16 cellular contexts compared by ENCODE assay signal in genomic region chr22:42893366-42894150, GRCh38. TPM values are rescaled to one million over a fixed set of nuclear protein-coding genes. Genes with fewer than 3 reads are reported as not detected.
A peak's percentile ranks its signal among the peaks of the same experiment; 100 is the strongest.
DNase-seq lines count a peak whose midpoint lies in the region; ATAC-seq and TF ChIP-seq lines count a peak whose summit lies in the region.
"Had no signal": no experiment of that assay in that cellular context is flagged by ENCODE, and none has a peak within 500 bp of the region (broad histone marks: within the 10 kb centered on the region; RNA-seq: fewer than 3 reads in every experiment).

No MANE protein-coding gene starts in this region.

- WGBS in psoas muscle, 3 donors, result 88 to 91% (median 88%) methylated on average over 25 of the region's 25 CpGs

- H3K4me3 ChIP-seq in psoas muscle (no peak overlapping the region), WERI-Rb-1 (ENCODE audit: low read depth, low read length) (no peak overlapping the region)

- no peaks in the 10 kb centered on the region for H3K9me3 ChIP-seq in psoas muscle
- H3K9me3 ChIP-seq in WERI-Rb-1 (ENCODE audit: severe bottlenecking), result no peaks in the 10 kb centered on the region

- TF ChIP-seq CTCF in RWPE1 (conservative IDR thresholded peaks at IDR 0.05; ENCODE audit: low read depth) (no peak), psoas muscle (IDR thresholded peaks at IDR 0.05) (no peak), WERI-Rb-1 (IDR thresholded peaks at IDR 0.05; ENCODE audit: low read depth, low read length) (no peak), osteocyte (IDR thresholded peaks at IDR 0.05) (no peak)

- H3K27me3 ChIP-seq in psoas muscle (ENCODE audit: insufficient read depth in 3 of 3, low read length in 2 of 3) (no peaks in the 10 kb centered on the region), WERI-Rb-1 (ENCODE audit: insufficient read depth, low read depth, severe bottlenecking) (no peaks in the 10 kb centered on the region)

- H3K4me1 ChIP-seq in psoas muscle, result peaks cover 45% of the 10 kb centered on the region

- peaks cover 11% of the 10 kb centered on the region for H3K36me3 Mint-ChIP-seq in activated CD4-positive, alpha-beta T cell treated with anti-CD3 and anti-CD28 coated beads for 36 hours (ENCODE audit: low read depth)
- H3K36me3 Mint-ChIP-seq in dendritic cell treated with granulocyte-macrophage colony-stimulating factor and Interleukin-4, amounts not matched to agents 40 ng/mL and 50 ng/mL, for 4 days (ENCODE audit: low read depth), result peaks cover 38% of the 10 kb centered on the region
- peaks cover 13% of the 10 kb centered on the region for H3K36me3 Mint-ChIP-seq in osteocyte (ENCODE audit: unreplicated experiment)

- H3K36me3 ChIP-seq in psoas muscle (ENCODE audit: insufficient read depth in 1 of 2, low read depth in 1 of 2), result peaks cover 0 to 21% of the 10 kb centered on the region in 2 donors
- H3K36me3 ChIP-seq in WERI-Rb-1, result peaks cover 20% of the 10 kb centered on the region

- POLR2A ChIA-PET in activated CD4-positive, alpha-beta T cell treated with anti-CD3 and anti-CD28 coated beads for 36 hours (lab: Charles Lee), result interaction anchor here (0.7 kb wide), 1 partner anchor 86 kb away, joined by 4 read pairs; no protein-coding TSS in a partner anchor
- POLR2A ChIA-PET in RWPE1 (lab: Yijun Ruan, JAX; ENCODE audit: low non-redundant PET), result no interaction called here

- peak overlapping the region; percentile 26; the same call in 1 of the 2 replicates for H3K27ac ChIP-seq in RWPE1
- peak overlapping the region; percentile 92 for H3K27ac ChIP-seq in psoas muscle
- no peak overlapping the region for H3K27ac ChIP-seq in WERI-Rb-1
- H3K27ac ChIP-seq: 22Rv1 had no signal

- H3K4me1 Mint-ChIP-seq in activated CD4-positive, alpha-beta T cell treated with anti-CD3 and anti-CD28 coated beads for 36 hours, result peaks cover 46% of the 10 kb centered on the region
- peaks cover 93% of the 10 kb centered on the region for H3K4me1 Mint-ChIP-seq in dendritic cell treated with granulocyte-macrophage colony-stimulating factor and Interleukin-4, amounts not matched to agents 40 ng/mL and 50 ng/mL, for 4 days (ENCODE audit: low read depth)
- no peaks in the 10 kb centered on the region for H3K4me1 Mint-ChIP-seq in osteocyte (ENCODE audit: unreplicated experiment)

- ATAC-seq in activated CD4-positive, alpha-beta T cell treated with anti-CD3 and anti-CD28 coated beads for 36 hours, result no peak
- ATAC-seq in psoas muscle, result no peak

- intact Hi-C loops in activated CD4-positive, alpha-beta T cell treated with anti-CD3 and anti-CD28 coated beads for 36 hours (cut with DNase I, micrococcal nuclease), result no loop called here
- intact Hi-C loops in dendritic cell treated with granulocyte-macrophage colony-stimulating factor and Interleukin-4, amounts not matched to agents 40 ng/mL and 50 ng/mL, for 4 days (cut with micrococcal nuclease), result no loop called here
- intact Hi-C loops in psoas muscle (cut with DNase I), result no loop called here

- no peaks in the 10 kb centered on the region for H3K27me3 Mint-ChIP-seq in activated CD4-positive, alpha-beta T cell treated with anti-CD3 and anti-CD28 coated beads for 36 hours
- H3K27me3 Mint-ChIP-seq in dendritic cell treated with granulocyte-macrophage colony-stimulating factor and Interleukin-4, amounts not matched to agents 40 ng/mL and 50 ng/mL, for 4 days, result no peaks in the 10 kb centered on the region
- H3K27me3 Mint-ChIP-seq in osteocyte (ENCODE audit: unreplicated experiment), result no peaks in the 10 kb centered on the region
- H3K27me3 Mint-ChIP-seq: stimulated activated naive CD8-positive, alpha-beta T cell treated with anti-CD3 and anti-CD28 coated beads, Interleukin-15, Interleukin-2, amounts not matched to agents 100 ng/mL and 50 ng/mL, for 24 hours had no signal

- CTCF ChIA-PET in activated CD4-positive, alpha-beta T cell treated with anti-CD3 and anti-CD28 coated beads for 36 hours (lab: Charles Lee), result interaction anchor here (0.6 to 1.6 kb wide), 5 partner anchors 10 to 158 kb away, joined by 3 to 8 read pairs (median 4); no protein-coding TSS in a partner anchor
- CTCF ChIA-PET in RWPE1 (lab: Yijun Ruan, JAX), result interaction anchor here (0.6 kb wide), 1 partner anchor 8 kb away, joined by 4 read pairs; no protein-coding TSS in a partner anchor

- no peak overlapping the region for H3K4me3 Mint-ChIP-seq in activated CD4-positive, alpha-beta T cell treated with anti-CD3 and anti-CD28 coated beads for 36 hours
- no peak overlapping the region for H3K4me3 Mint-ChIP-seq in dendritic cell treated with granulocyte-macrophage colony-stimulating factor and Interleukin-4, amounts not matched to agents 40 ng/mL and 50 ng/mL, for 4 days
- no peak overlapping the region for H3K4me3 Mint-ChIP-seq in osteocyte (ENCODE audit: unreplicated experiment)
- H3K4me3 Mint-ChIP-seq: H9; stimulated activated naive CD8-positive, alpha-beta T cell treated with anti-CD3 and anti-CD28 coated beads, Interleukin-15, Interleukin-2, amounts not matched to agents 100 ng/mL and 50 ng/mL, for 24 hours; T-helper 1 cell treated with Interleukin-12 subunit alpha and Interleukin-12 subunit beta and Interleukin-4 antibody, amounts not matched to agents 30 μg/mL and 1 μg/mL, for 36 hours had no signal

- no peak overlapping the region for H3K27ac Mint-ChIP-seq in activated CD4-positive, alpha-beta T cell treated with anti-CD3 and anti-CD28 coated beads for 36 hours
- peak overlapping the region; percentile 67 for H3K27ac Mint-ChIP-seq in dendritic cell treated with granulocyte-macrophage colony-stimulating factor and Interleukin-4, amounts not matched to agents 40 ng/mL and 50 ng/mL, for 4 days
- H3K27ac Mint-ChIP-seq in osteocyte (ENCODE audit: unreplicated experiment), result no peak overlapping the region
- H3K27ac Mint-ChIP-seq: H9; stimulated activated naive CD8-positive, alpha-beta T cell treated with anti-CD3 and anti-CD28 coated beads, Interleukin-15, Interleukin-2, amounts not matched to agents 100 ng/mL and 50 ng/mL, for 24 hours; T-helper 1 cell treated with Interleukin-12 subunit alpha and Interleukin-12 subunit beta and Interleukin-4 antibody, amounts not matched to agents 30 μg/mL and 1 μg/mL, for 36 hours had no signal

- peak; percentile 19 for DNase-seq in activated CD4-positive, alpha-beta T cell treated with anti-CD3 and anti-CD28 coated beads for 36 hours
- no peak for DNase-seq in activated CD4-positive, alpha-beta T cell treated with anti-CD3 and anti-CD28 coated beads for 48 hours
- DNase-seq in RWPE1 (ENCODE audit: low spot score) (no peak), psoas muscle (no peak), WERI-Rb-1 (no peak), osteocyte (ENCODE audit: extremely low spot score, unreplicated experiment) (no peak)
- DNase-seq in stimulated activated CD4-positive, alpha-beta T cell treated with anti-CD3 and anti-CD28 coated beads, Interleukin-2, amount 100 ng/mL, for 24 hours, result no peak
- DNase-seq: EL, H9, mammary epithelial cell, RPMI8226, small intestine had no signal

- H3K9me3 Mint-ChIP-seq in activated CD4-positive, alpha-beta T cell treated with anti-CD3 and anti-CD28 coated beads for 36 hours (ENCODE audit: low read depth), result no peaks in the 10 kb centered on the region
- H3K9me3 Mint-ChIP-seq in dendritic cell treated with granulocyte-macrophage colony-stimulating factor and Interleukin-4, amounts not matched to agents 40 ng/mL and 50 ng/mL, for 4 days, result no peaks in the 10 kb centered on the region
- H3K9me3 Mint-ChIP-seq in osteocyte (ENCODE audit: unreplicated experiment), result no peaks in the 10 kb centered on the region
- H3K9me3 Mint-ChIP-seq: H9; stimulated activated naive CD8-positive, alpha-beta T cell treated with anti-CD3 and anti-CD28 coated beads, Interleukin-15, Interleukin-2, amounts not matched to agents 100 ng/mL and 50 ng/mL, for 24 hours; T-helper 1 cell treated with Interleukin-12 subunit alpha and Interleukin-12 subunit beta and Interleukin-4 antibody, amounts not matched to agents 30 μg/mL and 1 μg/mL, for 36 hours had no signal

RNA-seq across cellular contexts. Expression of gene ARFGAP3, which starts 36.5 kb away (rescaled TPM):
- total RNA-seq in activated CD4-positive, alpha-beta T cell treated with anti-CD3 and anti-CD28 coated beads for 36 hours, result 10 to 100 TPM; 22.5 to 23.0 TPM
- total RNA-seq in psoas muscle (10 to 100 TPM; 19.7 to 36.1 (median 25.8) TPM), osteocyte (59.1 and 61.0 TPM in 2 replicates)
- polyA plus RNA-seq in psoas muscle, result 10 to 100 TPM; 18.4 to 25.0 (median 20.1) TPM
